ENCODE assay signal across 15 cellular contexts in genomic region chr6:83314693-83315092, GRCh38.
DNase-seq lines count a peak whose midpoint lies in the region; ATAC-seq lines count a peak whose summit lies in the region.
"Had no signal": no experiment of that assay in that cellular context is flagged by ENCODE, and none has a peak within 500 bp of the region (broad histone marks: within the 10 kb centered on the region; RNA-seq: fewer than 3 reads in every experiment).

No MANE protein-coding gene starts in this region.

- no peaks in the 10 kb centered on the region for H3K27me3 Mint-ChIP-seq in activated T-helper 17 cell treated with anti-CD3 and anti-CD28 coated beads, Interleukin-2, amount 50 U/mL, for 72 hours
- H3K27me3 Mint-ChIP-seq in natural killer cell treated with Interleukin-12 subunit alpha and Interleukin-12 subunit beta and Interleukin-15 and Interleukin-18, amount 100 ng/mL, for 72 hours = peaks cover 0 to 12% of the 10 kb centered on the region in 2 donors

- H3K36me3 Mint-ChIP-seq in activated T-helper 17 cell treated with anti-CD3 and anti-CD28 coated beads, Interleukin-2, amount 50 U/mL, for 72 hours (ENCODE audit: low read depth) = no peaks in the 10 kb centered on the region
- H3K36me3 Mint-ChIP-seq in natural killer cell treated with Interleukin-12 subunit alpha and Interleukin-12 subunit beta and Interleukin-15 and Interleukin-18, amount 100 ng/mL, for 72 hours = peaks cover 5% of the 10 kb centered on the region
- no peaks in the 10 kb centered on the region for H3K36me3 Mint-ChIP-seq in stimulated activated effector memory CD8-positive, alpha-beta T cell treated with anti-CD3 and anti-CD28 coated beads, Interleukin-12 subunit alpha, Interleukin-12 subunit beta, amount 100 ng/mL, for 72 hours
- H3K36me3 Mint-ChIP-seq: CD4-positive, alpha-beta memory T cell had no signal

- no peak for DNase-seq in natural killer cell treated with Interleukin-12 subunit alpha and Interleukin-12 subunit beta and Interleukin-15 and Interleukin-18, amount 100 ng/mL, for 72 hours (ENCODE audit: low spot score)
- no peak for DNase-seq in stimulated activated effector memory CD8-positive, alpha-beta T cell treated with anti-CD3 and anti-CD28 coated beads, Interleukin-12 subunit alpha, Interleukin-12 subunit beta, amount 100 ng/mL, for 72 hours (ENCODE audit: low spot score in 2 of 2)
- DNase-seq in activated CD8-positive, alpha-beta memory T cell treated with anti-CD3 and anti-CD28 coated beads, Interleukin-2, amount 50 U/mL, for 4 hours = no peak
- DNase-seq in activated CD4-positive, alpha-beta T cell treated with anti-CD3 and anti-CD28 coated beads for 1 hour = no peak
- DNase-seq: C1 segment of cervical spinal cord; Calu3; CD4-positive, alpha-beta memory T cell; COR-L47; DMS53; DMS79 treated with DMSO at 0.1 percent for 48 hours; GM23248; H7; HCEC 1CT had no signal

- H3K4me1 Mint-ChIP-seq in activated T-helper 17 cell treated with anti-CD3 and anti-CD28 coated beads, Interleukin-2, amount 50 U/mL, for 72 hours = no peaks in the 10 kb centered on the region
- H3K4me1 Mint-ChIP-seq in natural killer cell treated with Interleukin-12 subunit alpha and Interleukin-12 subunit beta and Interleukin-15 and Interleukin-18, amount 100 ng/mL, for 72 hours (ENCODE audit: low read depth in 2 of 2) = peaks cover 20 to 27% of the 10 kb centered on the region in 2 donors
- H3K4me1 Mint-ChIP-seq in stimulated activated effector memory CD8-positive, alpha-beta T cell treated with anti-CD3 and anti-CD28 coated beads, Interleukin-12 subunit alpha, Interleukin-12 subunit beta, amount 100 ng/mL, for 72 hours = peaks cover 6% of the 10 kb centered on the region
- H3K4me1 Mint-ChIP-seq: CD4-positive, alpha-beta memory T cell had no signal

- peak; percentile 48 for ATAC-seq in GM18502 (IDR thresholded peaks at IDR 0.05; ENCODE audit: poor library complexity, unreplicated experiment)
- ATAC-seq in activated T-helper 17 cell treated with anti-CD3 and anti-CD28 coated beads, Interleukin-2, amount 50 U/mL, for 72 hours (replicated peaks) = peak; percentile 67
- ATAC-seq in natural killer cell treated with Interleukin-12 subunit alpha and Interleukin-12 subunit beta and Interleukin-15 and Interleukin-18, amount 100 ng/mL, for 72 hours = peak; percentile 48 to 68
- ATAC-seq in stimulated activated effector memory CD8-positive, alpha-beta T cell treated with anti-CD3 and anti-CD28 coated beads, Interleukin-12 subunit alpha, Interleukin-12 subunit beta, amount 100 ng/mL, for 72 hours = peak; percentile 51

- no peaks in the 10 kb centered on the region for H3K9me3 Mint-ChIP-seq in activated T-helper 17 cell treated with anti-CD3 and anti-CD28 coated beads, Interleukin-2, amount 50 U/mL, for 72 hours
- H3K9me3 Mint-ChIP-seq in natural killer cell treated with Interleukin-12 subunit alpha and Interleukin-12 subunit beta and Interleukin-15 and Interleukin-18, amount 100 ng/mL, for 72 hours = no peaks in the 10 kb centered on the region
- no peaks in the 10 kb centered on the region for H3K9me3 Mint-ChIP-seq in stimulated activated effector memory CD8-positive, alpha-beta T cell treated with anti-CD3 and anti-CD28 coated beads, Interleukin-12 subunit alpha, Interleukin-12 subunit beta, amount 100 ng/mL, for 72 hours

- no peak overlapping the region for H3K4me3 Mint-ChIP-seq in activated T-helper 17 cell treated with anti-CD3 and anti-CD28 coated beads, Interleukin-2, amount 50 U/mL, for 72 hours
- no peak overlapping the region for H3K4me3 Mint-ChIP-seq in natural killer cell treated with Interleukin-12 subunit alpha and Interleukin-12 subunit beta and Interleukin-15 and Interleukin-18, amount 100 ng/mL, for 72 hours
- H3K4me3 Mint-ChIP-seq in stimulated activated effector memory CD8-positive, alpha-beta T cell treated with anti-CD3 and anti-CD28 coated beads, Interleukin-12 subunit alpha, Interleukin-12 subunit beta, amount 100 ng/mL, for 72 hours = no peak overlapping the region
- H3K4me3 Mint-ChIP-seq: CD4-positive, alpha-beta memory T cell had no signal

- no peak overlapping the region for H3K27ac Mint-ChIP-seq in activated T-helper 17 cell treated with anti-CD3 and anti-CD28 coated beads, Interleukin-2, amount 50 U/mL, for 72 hours
- H3K27ac Mint-ChIP-seq in natural killer cell treated with Interleukin-12 subunit alpha and Interleukin-12 subunit beta and Interleukin-15 and Interleukin-18, amount 100 ng/mL, for 72 hours = no peak overlapping the region
- no peak overlapping the region for H3K27ac Mint-ChIP-seq in stimulated activated effector memory CD8-positive, alpha-beta T cell treated with anti-CD3 and anti-CD28 coated beads, Interleukin-12 subunit alpha, Interleukin-12 subunit beta, amount 100 ng/mL, for 72 hours
- H3K27ac Mint-ChIP-seq: CD4-positive, alpha-beta memory T cell had no signal
